In the genomic region with DNA sequence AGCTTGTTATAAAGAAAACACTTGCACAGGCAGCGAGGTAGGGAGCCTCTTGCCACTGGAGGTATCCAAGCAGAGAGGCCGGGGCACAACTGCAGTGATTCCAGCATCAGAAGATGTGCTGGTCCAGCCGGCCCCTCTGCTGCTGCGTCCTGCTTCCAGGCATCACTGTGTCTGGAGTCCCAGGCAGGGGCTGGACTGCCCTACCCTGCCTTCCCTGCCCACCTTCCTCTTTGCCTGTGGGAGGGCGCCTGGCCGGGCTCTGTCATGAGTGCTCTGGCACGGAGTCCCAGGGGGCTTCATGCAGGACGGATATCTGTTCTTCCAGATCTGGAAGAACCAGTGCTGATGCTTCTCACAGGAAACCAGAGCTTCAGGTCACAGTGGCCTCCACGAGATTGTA, we compare ENCODE assay signal across 17 cellular contexts.
DNase-seq lines count a peak whose midpoint lies in the region; ATAC-seq, FAIRE-seq and TF ChIP-seq lines count a peak whose summit lies in the region.
"Had no signal": no experiment of that assay in that cellular context is flagged by ENCODE, and none has a peak within 500 bp of the region (broad histone marks: within the 10 kb centered on the region; RNA-seq: fewer than 3 reads in every experiment).

No MANE protein-coding gene starts in this region.

- H3K9me3 Mint-ChIP-seq in CD14-positive monocyte = peaks cover 0 to 3% (median 0%) of the 10 kb centered on the region in 7 donors
- H3K9me3 Mint-ChIP-seq: CD4-positive, alpha-beta memory T cell; GM23338 had no signal

- peaks cover 5 to 18% (median 8%) of the 10 kb centered on the region in 3 donors for H3K27me3 Mint-ChIP-seq in CD14-positive monocyte (ENCODE audit: low read depth in 3 of 3)

- H3K4me3 Mint-ChIP-seq in CD14-positive monocyte = no peak overlapping the region
- H3K4me3 Mint-ChIP-seq: CD4-positive, alpha-beta memory T cell; GM23338 had no signal

- no peak for ATAC-seq in GM18868 (IDR thresholded peaks at IDR 0.05; ENCODE audit: unreplicated experiment)
- ATAC-seq: GM23338, HepG2 had no signal

- intact Hi-C loops in CD14-positive monocyte (cut with micrococcal nuclease) = no loop called here

- no peak for TF ChIP-seq CTCF in CD14-positive monocyte (IDR thresholded peaks at IDR 0.05)

- FAIRE-seq in frontal cortex (lab: Jason Lieb, UNC) = no peak
- FAIRE-seq: GM12892, GM18507, HepG2 had no signal

- H3K4me1 Mint-ChIP-seq in CD14-positive monocyte = peaks cover 7% of the 10 kb centered on the region
- H3K4me1 Mint-ChIP-seq: CD4-positive, alpha-beta memory T cell; GM23338 had no signal

- DNase-seq in NCI-H2227 (lab: John Stamatoyannopoulos, UW; ENCODE audit: unreplicated experiment) (peak; percentile 1), NCI-H2227 treated with DMSO at 0.1 percent for 48 hours (lab: John Stamatoyannopoulos, UW) (no peak), CD14-positive monocyte (ENCODE audit: low spot score) (peak; percentile 36), SK-N-DZ (ENCODE audit: low spot score) (peak; percentile 13), GOT3 (lab: John Stamatoyannopoulos, UW) (no peak), frontal cortex (ENCODE audit: low spot score in 2 of 2) (no peak)
- DNase-seq: 8988T; CD4-positive, alpha-beta memory T cell; DMS153; DMS79; GDM1; H7 had no signal

- H3K27ac Mint-ChIP-seq in CD14-positive monocyte = no peak overlapping the region
- H3K27ac Mint-ChIP-seq: CD4-positive, alpha-beta memory T cell; GM23338 had no signal

- H3K36me3 Mint-ChIP-seq in CD14-positive monocyte = no peaks in the 10 kb centered on the region

Comparison
In these comparisons a context has a peak if more than half of its experiments do, and no peak if none do; other contexts are left out.
1. DNase-seq: peak in NCI-H2227 (single experiment), CD14-positive monocyte (single experiment) and SK-N-DZ (single experiment); none in NCI-H2227 treated with DMSO at 0.1 percent for 48 hours (single experiment), GOT3 (single experiment) and frontal cortex (0 of 2).